ENCODE assay signal across 17 cellular contexts in genomic region chr7:102232686-102233286, GRCh38. TPM values are rescaled to one million over a fixed set of nuclear protein-coding genes. Genes with fewer than 3 reads are reported as not detected.
A peak's percentile ranks its signal among the peaks of the same experiment; 100 is the strongest.
DNase-seq lines count a peak whose midpoint lies in the region; ATAC-seq, FAIRE-seq and TF ChIP-seq lines count a peak whose summit lies in the region.
"Had no signal": no experiment of that assay in that cellular context is flagged by ENCODE, and none has a peak within 500 bp of the region (broad histone marks: within the 10 kb centered on the region; RNA-seq: fewer than 3 reads in every experiment).

No MANE protein-coding gene starts in this region.

- DNase-seq in HepG2 (ENCODE audit: low spot score) (no peak), WTC11 (ENCODE audit: low spot score) (no peak), left lobe of liver (ENCODE audit: low spot score) (peak; percentile 73), progenitor cell of endocrine pancreas (ENCODE audit: low spot score, unreplicated experiment) (no peak), SW480 (ENCODE audit: low spot score) (no peak), tibial nerve (ENCODE audit: low spot score in 2 of 2) (no peak)
- no peak for DNase-seq in CD8-positive, alpha-beta memory T cell
- DNase-seq: COR-L47; DMS153; Kasumi-1; NCI-H1105; NCI-H1694; NCI-H2107; NK-92 treated with Interleukin-12 subunit alpha and Interleukin-12 subunit beta, amount 100 ng/mL, for 24 hours had no signal

- H3K36me3 ChIP-seq in liver (ENCODE audit: control insufficient read depth in 4 of 4, insufficient read depth in 3 of 4, low read depth in 1 of 4, low read length in 3 of 4), result peaks cover 2 to 10% (median 3%) of the 10 kb centered on the region in 4 donors
- peaks cover 19 to 36% of the 10 kb centered on the region in 2 experiments; a peak in 4 of 5 replicates for H3K36me3 ChIP-seq in HepG2 (replicated peaks in 1 of 2; ENCODE audit: control insufficient read depth in 1 of 2, insufficient read depth in 2 of 2, low read length in 2 of 2)
- peaks cover 0 to 84% (median 7%) of the 10 kb centered on the region in 3 donors for H3K36me3 ChIP-seq in tibial nerve
- peaks cover 10% of the 10 kb centered on the region for H3K36me3 ChIP-seq in CD8-positive, alpha-beta memory T cell (ENCODE audit: insufficient read depth, low read length)

- H3K27ac ChIP-seq in liver (ENCODE audit: low read depth in 1 of 2, low read length in 2 of 2) (peak overlapping the region; percentile 39), HepG2 (ENCODE audit: extremely low read length, insufficient read depth, low read length) (no peak overlapping the region), tibial nerve (peak overlapping the region in 1 of 4 donors; percentile 30)
- no peak overlapping the region for H3K27ac ChIP-seq in CD8-positive, alpha-beta memory T cell (ENCODE audit: low read depth, low read length)
- H3K27ac ChIP-seq: C4-2B had no signal

- in situ Hi-C loops in HepG2 (cut with HindIII; ENCODE audit: extremely low pct_ligation_motif_present, low pct_unique_long_range_greater_than_20kb), result no loop called here

- H3K4me3 Mint-ChIP-seq in WTC11 (no peak overlapping the region), progenitor cell of endocrine pancreas (ENCODE audit: low read depth) (no peak overlapping the region)
- H3K4me3 Mint-ChIP-seq in CD8-positive, alpha-beta memory T cell, result peak overlapping the region in 1 of 7 donors; percentile 27

- no peaks in the 10 kb centered on the region for H3K4me1 Mint-ChIP-seq in WTC11
- H3K4me1 Mint-ChIP-seq in progenitor cell of endocrine pancreas (ENCODE audit: low read depth), result peaks cover 8% of the 10 kb centered on the region
- H3K4me1 Mint-ChIP-seq in CD8-positive, alpha-beta memory T cell, result no peaks in the 10 kb centered on the region

- CTCF ChIA-PET in HepG2 (lab: Yijun Ruan, JAX; ENCODE audit: low intra/inter-chr PET ratio, low total read pairs) (no interaction called here), WTC11 (lab: Charles Lee) (interaction anchor here (0.6 to 1.6 kb wide), 3 partner anchors 16 to 62 kb away, joined by 3 to 4 read pairs (median 3); no protein-coding TSS in a partner anchor)
- CTCF ChIA-PET in CD8-positive, alpha-beta memory T cell (lab: Charles Lee), result no interaction called here

- peak overlapping the region in 1 of 2 donors; percentile 58 for H3K9ac ChIP-seq in liver (ENCODE audit: low read depth in 1 of 2, low read length in 2 of 2)
- no peak overlapping the region for H3K9ac ChIP-seq in HepG2 (ENCODE audit: insufficient read depth, low read depth, low read length)

- POLR2A ChIA-PET in HepG2 (lab: Yijun Ruan, JAX) (interaction anchor here (0.6 kb wide), 1 partner anchor 731 kb away, joined by 3 read pairs; no protein-coding TSS in a partner anchor), WTC11 (lab: Charles Lee) (interaction anchor here (0.6 kb wide), 1 partner anchor 517 kb away, joined by 3 read pairs; no protein-coding TSS in a partner anchor)
- POLR2A ChIA-PET in CD8-positive, alpha-beta memory T cell (lab: Charles Lee), result no interaction called here

- TF ChIP-seq EP300 in HepG2 (IDR thresholded peaks at IDR 0.05; ENCODE audit: low read depth in 2 of 2, low read length in 2 of 2) (no peak), HepG2 (CRISPR knock-in tag; IDR thresholded peaks at IDR 0.05; ENCODE audit: borderline replicate concordance) (no peak), tibial nerve (IDR thresholded peaks at IDR 0.05) (no peak)

- H3K27me3 Mint-ChIP-seq in WTC11 (ENCODE audit: low read depth) (no peaks in the 10 kb centered on the region), progenitor cell of endocrine pancreas (no peaks in the 10 kb centered on the region)
- H3K27me3 Mint-ChIP-seq in CD8-positive, alpha-beta memory T cell, result no peaks in the 10 kb centered on the region

- no peaks in the 10 kb centered on the region for H3K79me2 ChIP-seq in HepG2 (ENCODE audit: insufficient read depth, low read length)

- ATAC-seq in HepG2 (no peak), WTC11 (no peak), left lobe of liver (peak; percentile 75)

- H3K9me3 ChIP-seq in liver (ENCODE audit: control insufficient read depth in 4 of 4, low read length in 3 of 4) (no peaks in the 10 kb centered on the region), HepG2 (ENCODE audit: low read length) (no peaks in the 10 kb centered on the region), tibial nerve (no peaks in the 10 kb centered on the region)
- no peaks in the 10 kb centered on the region for H3K9me3 ChIP-seq in CD8-positive, alpha-beta memory T cell (ENCODE audit: low read length)

- no peak overlapping the region for H3K4me2 ChIP-seq in HepG2 (ENCODE audit: low read depth, low read length)

- intact Hi-C loops in HepG2 (cut with micrococcal nuclease; ENCODE audit: unreplicated experiment), result loop anchor here (10.0 kb wide), 2 partner anchors 78 to 688 kb away; no protein-coding TSS in a partner anchor

- no peaks in the 10 kb centered on the region for H4K20me1 ChIP-seq in HepG2 (ENCODE audit: insufficient read depth, low read length)

- peaks cover 2 to 37% (median 31%) of the 10 kb centered on the region in 4 donors for H3K4me1 ChIP-seq in liver (ENCODE audit: control insufficient read depth in 4 of 4, insufficient read depth in 4 of 4, low read length in 3 of 4)
- peaks cover 7% of the 10 kb centered on the region; the same call in 1 of the 2 replicates for H3K4me1 ChIP-seq in HepG2 (ENCODE audit: insufficient read depth, low read length)
- peaks cover 0 to 6% (median 0%) of the 10 kb centered on the region in 4 donors for H3K4me1 ChIP-seq in tibial nerve
- no peaks in the 10 kb centered on the region for H3K4me1 ChIP-seq in CD8-positive, alpha-beta memory T cell (ENCODE audit: insufficient read depth, low read length)

- TF ChIP-seq POLR2A in HepG2 (IDR thresholded peaks at IDR 0.05; ENCODE audit: insufficient read depth in 1 of 2, low read depth in 2 of 2, low read length in 2 of 2), result no peak
- no peak for TF ChIP-seq POLR2A in tibial nerve (IDR thresholded peaks at IDR 0.05)

- 41% methylated on average over 10 of the region's 10 CpGs for WGBS in liver
- 92% methylated on average over 8 of the region's 10 CpGs for WGBS in HepG2 (ENCODE audit: low lambda C conversion rate)
- WGBS in tibial nerve, 2 donors, result 80 to 87% methylated on average over 10 of the region's 10 CpGs

- H3K4me3 ChIP-seq in liver (ENCODE audit: low read depth in 1 of 3, low read length in 3 of 3) (no peak overlapping the region), HepG2 (replicated peaks in 1 of 3; ENCODE audit: insufficient read depth in 1 of 3, low read depth in 2 of 3, low read length in 3 of 3) (no peak overlapping the region), tibial nerve (no peak overlapping the region)
- no peak overlapping the region for H3K4me3 ChIP-seq in CD8-positive, alpha-beta memory T cell (ENCODE audit: low read length)

- no peaks in the 10 kb centered on the region for H3K27me3 ChIP-seq in liver (ENCODE audit: control insufficient read depth in 4 of 4, insufficient read depth in 4 of 4, low read length in 3 of 4)
- H3K27me3 ChIP-seq in HepG2 (ENCODE audit: control insufficient read depth in 1 of 2, insufficient read depth in 2 of 2, low read length in 2 of 2), result no peaks in the 10 kb centered on the region; a peak in 1 of 5 replicates
- no peaks in the 10 kb centered on the region for H3K27me3 ChIP-seq in tibial nerve
- no peaks in the 10 kb centered on the region for H3K27me3 ChIP-seq in CD8-positive, alpha-beta memory T cell (ENCODE audit: insufficient read depth, low read length, poor library complexity, severe bottlenecking)

- no peak overlapping the region for H2AFZ ChIP-seq in HepG2 (ENCODE audit: low read length)

- H3K36me3 Mint-ChIP-seq in WTC11 (peaks cover 27% of the 10 kb centered on the region), progenitor cell of endocrine pancreas (ENCODE audit: insufficient read depth) (peaks cover 9% of the 10 kb centered on the region)
- peaks cover 0 to 65% (median 2%) of the 10 kb centered on the region in 3 donors for H3K36me3 Mint-ChIP-seq in CD8-positive, alpha-beta memory T cell

- peak; percentile 35 to 44 for TF ChIP-seq RAD21 in liver (IDR thresholded peaks at IDR 0.05)
- TF ChIP-seq RAD21 in HepG2 (CRISPR knock-in tag; IDR thresholded peaks at IDR 0.05), result no peak

- H3K9me3 Mint-ChIP-seq in WTC11 (no peaks in the 10 kb centered on the region), progenitor cell of endocrine pancreas (ENCODE audit: low read depth) (no peaks in the 10 kb centered on the region)
- H3K9me3 Mint-ChIP-seq in CD8-positive, alpha-beta memory T cell, result no peaks in the 10 kb centered on the region

- peak overlapping the region; percentile 80; the same call in 1 of the 2 replicates for H3K27ac Mint-ChIP-seq in WTC11
- H3K27ac Mint-ChIP-seq in progenitor cell of endocrine pancreas, result peak overlapping the region; percentile 98
- H3K27ac Mint-ChIP-seq in CD8-positive, alpha-beta memory T cell, result peak overlapping the region in 1 of 8 donors; percentile 93

- no peak for TF ChIP-seq CTCF in liver (IDR thresholded peaks at IDR 0.05; ENCODE audit: low read depth, low read length, missing input control)
- TF ChIP-seq CTCF in HepG2 (CRISPR knock-in tag; IDR thresholded peaks at IDR 0.05), result no peak
- TF ChIP-seq CTCF in WTC11 (IDR thresholded peaks at IDR 0.05), result no peak
- no peak for TF ChIP-seq CTCF in progenitor cell of endocrine pancreas (IDR thresholded peaks at IDR 0.05; ENCODE audit: unreplicated experiment)
- no peak for TF ChIP-seq CTCF in tibial nerve (IDR thresholded peaks at IDR 0.05)

- BruUV-seq in HepG2 (replicated peaks; lab: Mats Ljungman, UMichigan), result no TSS peak

- FAIRE-seq in HepG2 (lab: Jason Lieb, UNC), result no peak
- FAIRE-seq: GM19239 had no signal

RNA-seq across cellular contexts. Expression of gene SH2B2, which starts 53.9 kb away (rescaled TPM):
- total RNA-seq in liver (1 to 10 TPM; 1.0 to 1.4 TPM), HepG2 (2016; rRNA removed; fragmentation: Illumina TruSeq; extraction: Trizol) (0.14 and 0.46 TPM in 2 replicates), WTC11 (2021) (14.7 to 16.5 TPM (median 15.9 TPM) in 3 replicates), left lobe of liver (3.0 TPM), progenitor cell of endocrine pancreas (11.2 and 11.5 TPM in 2 replicates), tibial nerve (10 to 100 TPM in 1 of 4 donors, 1 to 10 TPM in 3; 2.4 to 10.8 (median 7.6) TPM)
- polyA plus RNA-seq in liver (under 1 TPM in 1 of 2 donors, not detected in 1; 0.65 TPM), HepG2 (2011; rRNA removed) (1.3 and 1.7 TPM in 2 replicates)
- total RNA-seq in HepG2 (2016; cell fraction: cytosol; rRNA removed; fragmentation: Illumina TruSeq; extraction: Trizol; ENCODE audit: low read depth), result 0.26 and 0.51 TPM in 2 replicates
- 0.45 and 0.63 TPM in 2 replicates for total RNA-seq in HepG2 (2016; cell fraction: insoluble cytoplasmic fraction; rRNA removed; fragmentation: Illumina TruSeq; extraction: Trizol)
- 0.46 and 0.55 TPM in 2 replicates for total RNA-seq in HepG2 (2016; cell fraction: membrane; rRNA removed; fragmentation: Illumina TruSeq; extraction: Trizol)
- total RNA-seq in HepG2 (2016; cell fraction: nucleus; rRNA removed; fragmentation: Illumina TruSeq; extraction: Trizol), result not detected in 2 replicates
- 1.7 and 2.3 TPM in 2 replicates for polyA plus RNA-seq in HepG2 (2011; cell fraction: cytosol; rRNA removed)
- polyA plus RNA-seq in HepG2 (2011; cell fraction: nucleus; rRNA removed), result 4.6 and 5.0 TPM in 2 replicates
- polyA plus RNA-seq in HepG2 (2012), result 1.0 and 1.2 TPM in 2 replicates
- polyA plus RNA-seq in HepG2 (2016; cell fraction: cytosol; fragmentation: Illumina TruSeq; extraction: Trizol; ENCODE audit: low read depth), result 0.41 and 0.54 TPM in 2 replicates
- polyA plus RNA-seq in HepG2 (2016; cell fraction: insoluble cytoplasmic fraction; fragmentation: Illumina TruSeq; extraction: Trizol; ENCODE audit: low read depth), result 0.63 and 0.64 TPM in 2 replicates
- polyA plus RNA-seq in HepG2 (2016; cell fraction: membrane; fragmentation: Illumina TruSeq; extraction: Trizol; ENCODE audit: low read depth), result 0.58 and 0.90 TPM in 2 replicates
- 0.46 and 1.1 TPM in 2 replicates for polyA plus RNA-seq in HepG2 (2016; cell fraction: nucleus; fragmentation: Illumina TruSeq; extraction: Trizol; ENCODE audit: insufficient read depth, low read depth)
- polyA minus RNA-seq in HepG2 (2011; rRNA and poly(A)+ RNA removed; ENCODE audit: low replicate concordance), result 1.5 and 3.3 TPM in 2 replicates
- polyA minus RNA-seq in HepG2 (2011; cell fraction: cytosol; rRNA and poly(A)+ RNA removed), result 1.3 and 2.5 TPM in 2 replicates
- polyA minus RNA-seq in HepG2 (2011; cell fraction: nucleus; rRNA and poly(A)+ RNA removed), result 0.90 and 1.6 TPM in 2 replicates
- total RNA-seq in CD8-positive, alpha-beta memory T cell, result 1 to 10 TPM; 1.8 TPM
- polyA plus RNA-seq in CD8-positive, alpha-beta memory T cell, result 1.5 TPM

Comparison
In these comparisons a context has a peak if more than half of its experiments do, and no peak if none do; other contexts are left out.
1. H3K27ac ChIP-seq: peak in liver (2 of 2); none in HepG2 (single experiment) and CD8-positive, alpha-beta memory T cell (single experiment).